In the genomic region with DNA sequence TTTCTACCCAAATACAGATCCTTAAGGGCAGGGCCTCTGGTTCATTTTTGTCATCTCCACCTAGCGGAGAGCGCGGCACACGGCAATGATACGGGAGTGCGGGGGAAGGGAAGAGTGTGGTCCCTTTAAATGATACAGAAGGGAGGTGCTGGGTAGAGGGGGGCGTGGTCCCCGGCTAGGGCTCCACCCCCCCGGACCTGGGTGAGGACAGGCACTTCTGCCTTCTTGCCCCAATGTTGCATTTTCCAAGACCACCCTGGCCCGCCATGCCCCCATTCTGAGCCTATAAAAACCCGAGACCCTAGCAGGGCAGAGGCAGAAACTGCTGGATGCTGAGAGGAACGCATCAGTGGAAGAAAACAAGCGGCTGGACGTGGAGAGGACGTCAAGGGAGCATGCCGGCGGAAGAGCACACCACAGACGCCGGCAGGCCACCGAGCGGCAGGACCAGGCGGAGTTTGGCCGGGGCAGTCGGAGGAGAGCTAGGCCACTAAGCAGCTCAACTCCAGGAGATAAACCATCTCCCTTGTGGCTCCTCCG, we compare ENCODE assay signal across 9 cellular contexts. TPM values are rescaled to one million over a fixed set of nuclear protein-coding genes. Genes with fewer than 3 reads are reported as not detected.
DNase-seq lines count a peak whose midpoint lies in the region; ATAC-seq and TF ChIP-seq lines count a peak whose summit lies in the region.
"Had no signal": no experiment of that assay in that cellular context is flagged by ENCODE, and none has a peak within 500 bp of the region (broad histone marks: within the 10 kb centered on the region; RNA-seq: fewer than 3 reads in every experiment).

No MANE protein-coding gene starts in this region.

- no peaks in the 10 kb centered on the region for H3K36me3 ChIP-seq in hepatocyte (replicated peaks; ENCODE audit: insufficient read depth, low read depth)

- H3K4me2 ChIP-seq in hepatocyte, result peak overlapping the region; percentile 77

- no peak for ATAC-seq in HG03342 (IDR thresholded peaks at IDR 0.05; ENCODE audit: unreplicated experiment)
- no peak for ATAC-seq in GM18519 (IDR thresholded peaks at IDR 0.05; ENCODE audit: low FRiP score, unreplicated experiment)
- ATAC-seq in GM19467 (IDR thresholded peaks at IDR 0.05; ENCODE audit: unreplicated experiment), result no peak

- no peaks in the 10 kb centered on the region for H4K20me1 ChIP-seq in hepatocyte (ENCODE audit: insufficient read depth, poor library complexity, severe bottlenecking)

- no peaks in the 10 kb centered on the region for H3K27me3 ChIP-seq in hepatocyte

- TF ChIP-seq CTCF in hepatocyte (IDR thresholded peaks at IDR 0.05; ENCODE audit: poor library complexity), result peak; percentile 43

- no peaks in the 10 kb centered on the region for H3K9me2 ChIP-seq in hepatocyte (replicated peaks; ENCODE audit: insufficient read depth)

- H3K79me2 ChIP-seq in hepatocyte, result peaks cover 8% of the 10 kb centered on the region

- peak overlapping the region; percentile 75 for H2AFZ ChIP-seq in hepatocyte

- peak overlapping the region; percentile 70 for H3K27ac ChIP-seq in hepatocyte

- 38% methylated on average over 25 of the region's 25 CpGs for WGBS in hepatocyte (ENCODE audit: low lambda C conversion rate, missing lambda C conversion rate)

- peaks cover 5% of the 10 kb centered on the region for H3K4me1 ChIP-seq in hepatocyte (ENCODE audit: insufficient read depth)

- DNase-seq in NCI-H2029 treated with DMSO at 0.1 percent for 48 hours (lab: John Stamatoyannopoulos, UW) (peak; percentile 72), activated T-cell treated with anti-CD3 and anti-CD28 coated beads for 1 hour (ENCODE audit: low read depth) (peak; percentile 45), hepatocyte (ENCODE audit: low spot score) (peak; percentile 75), glomerular visceral epithelial cell (ENCODE audit: extremely low spot score) (no peak)
- DNase-seq in stimulated activated CD8-positive, alpha-beta memory T cell treated with anti-CD3 and anti-CD28 coated beads, Interleukin-12 subunit alpha, Interleukin-12 subunit beta, amount 100 ng/mL, for 1 hour (ENCODE audit: low read depth), result peak; percentile 20

- no peaks in the 10 kb centered on the region for H3K9me3 ChIP-seq in hepatocyte (ENCODE audit: low read depth)

- peak overlapping the region; percentile 50 for H3K4me3 ChIP-seq in hepatocyte

RNA-seq across cellular contexts. Expression of a gene that starts 30.0 kb away (rescaled TPM):
- 7.3 and 7.8 TPM in 2 replicates for total RNA-seq in hepatocyte
- polyA plus RNA-seq in hepatocyte, result 5.6 and 7.2 TPM in 2 replicates

RNA-seq across cellular contexts. Expression of a gene that starts 54.7 kb away (rescaled TPM):
- not detected in 2 replicates for total RNA-seq in hepatocyte
- not detected in 2 replicates for polyA plus RNA-seq in hepatocyte
- total RNA-seq: lung microvascular endothelial cell had no signal
